23 cellular contexts compared by ENCODE assay signal in the genomic region with DNA sequence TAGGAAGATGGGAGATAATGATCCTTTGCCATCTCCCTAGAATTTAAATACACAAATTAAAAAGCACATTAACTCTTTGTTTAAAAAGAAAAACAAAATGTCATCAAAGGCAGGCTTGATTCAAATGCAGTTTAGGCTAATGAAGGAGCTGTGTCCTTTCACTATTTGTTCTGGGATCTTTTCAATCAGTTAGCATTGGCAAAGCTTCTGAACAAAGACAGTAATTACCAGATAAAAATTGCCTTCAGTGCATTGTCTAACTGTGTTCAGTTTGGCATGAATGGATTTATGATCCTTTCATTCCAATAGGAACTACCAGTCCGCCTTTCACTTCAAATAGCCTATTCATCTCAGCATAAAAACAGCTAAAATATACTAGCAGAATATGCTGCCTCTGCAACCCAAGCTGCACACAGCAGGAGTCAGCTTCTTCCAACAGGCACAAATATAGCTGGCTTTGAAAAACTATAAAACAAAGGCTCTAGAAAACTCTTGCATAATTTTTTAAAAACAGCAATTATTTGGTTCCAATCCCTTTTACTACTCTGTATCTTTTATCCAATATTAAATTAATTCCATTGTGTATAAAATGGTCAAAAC. TPM values are rescaled to one million over a fixed set of nuclear protein-coding genes. Genes with fewer than 3 reads are reported as not detected.
A peak's percentile ranks its signal among the peaks of the same experiment; 100 is the strongest.
DNase-seq lines count a peak whose midpoint lies in the region; TF ChIP-seq lines count a peak whose summit lies in the region.
"Had no signal": no experiment of that assay in that cellular context is flagged by ENCODE, and none has a peak within 500 bp of the region (broad histone marks: within the 10 kb centered on the region; RNA-seq: fewer than 3 reads in every experiment).

No MANE protein-coding gene starts in this region.

- no TSS peak for BruUV-seq in PC-9 (replicated peaks; lab: Mats Ljungman, UMichigan)

- DNase-seq in DMS153 treated with DMSO at 0.1 percent for 48 hours (lab: John Stamatoyannopoulos, UW; ENCODE audit: unreplicated experiment) = peak; percentile 45
- DNase-seq in NCI-H1417 treated with DMSO at 0.1 percent for 48 hours (lab: John Stamatoyannopoulos, UW) = peak; percentile 75
- DNase-seq in NCI-H748 treated with DMSO at 0.1 percent for 48 hours (lab: John Stamatoyannopoulos, UW) = peak; percentile 93
- no peak for DNase-seq in glutamatergic neuron
- no peak for DNase-seq in ecto neural progenitor cell (ENCODE audit: low spot score)
- no peak for DNase-seq in PC-9
- DNase-seq in NCI-H510A (lab: John Stamatoyannopoulos, UW) = no peak
- no peak for DNase-seq in activated CD4-positive, alpha-beta T cell treated with anti-CD3 and anti-CD28 coated beads for 48 hours
- DNase-seq: activated CD4-positive, alpha-beta T cell treated with anti-CD3 and anti-CD28 coated beads for 1 hour; activated CD8-positive, alpha-beta memory T cell treated with anti-CD3 and anti-CD28 coated beads for 24 hours; activated naive CD4-positive, alpha-beta T cell treated with anti-CD3 and anti-CD28 coated beads, Interleukin-2, amount 10 ng/mL, durations not matched to agents 7 days and 5 days; activated T-cell treated with anti-CD3 and anti-CD28 coated beads, Interleukin-2, amount 50 U/mL, for 72 hours; GF-D8; GM23248; MM.1S; NCI-H2171; nephron progenitor cell; stimulated activated CD4-positive, alpha-beta T cell treated with anti-CD3 and anti-CD28 coated beads, Interleukin-2, amount 100 ng/mL, for 48 hours; stimulated activated naive CD4-positive, alpha-beta T cell treated with Interleukin-2 at 50 U/mL for 16 hours; tibial artery had no signal

- H3K9me3 ChIP-seq in PC-9 (ENCODE audit: insufficient read depth, low read depth) = no peaks in the 10 kb centered on the region
- H3K9me3 ChIP-seq: prostate gland, tibial artery had no signal

- H3K4me1 Mint-ChIP-seq in glutamatergic neuron (ENCODE audit: low read depth, unreplicated experiment) = peaks cover 21% of the 10 kb centered on the region
- H3K4me1 Mint-ChIP-seq: activated naive CD4-positive, alpha-beta T cell treated with anti-CD3 and anti-CD28 coated beads, Interleukin-2, amount 10 ng/mL, durations not matched to agents 7 days and 5 days had no signal

- H3K79me2 ChIP-seq in PC-9 (ENCODE audit: low read depth) = no peaks in the 10 kb centered on the region

- H3K27me3 Mint-ChIP-seq in glutamatergic neuron (ENCODE audit: unreplicated experiment) = peaks cover 2% of the 10 kb centered on the region
- H3K27me3 Mint-ChIP-seq: activated naive CD4-positive, alpha-beta T cell treated with anti-CD3 and anti-CD28 coated beads, Interleukin-2, amount 10 ng/mL, durations not matched to agents 7 days and 5 days; central memory CD8-positive, alpha-beta T cell had no signal

- no peaks in the 10 kb centered on the region for H3F3A ChIP-seq in PC-9 (ENCODE audit: insufficient read depth, low read depth)

- TF ChIP-seq CTCF in glutamatergic neuron (IDR thresholded peaks at IDR 0.05; ENCODE audit: partially characterized antibody, unreplicated experiment) (no peak), PC-9 (conservative IDR thresholded peaks at IDR 0.05) (no peak)

- H2AFZ ChIP-seq in PC-9 = no peak overlapping the region
- H2AFZ ChIP-seq: GM23248 had no signal

- POLR2A ChIA-PET in PC-9 (lab: Charles Lee; ENCODE audit: unreplicated experiment) = no interaction called here

- H3K9me2 ChIP-seq in PC-9 (ENCODE audit: insufficient read depth) = no peaks in the 10 kb centered on the region

- H3K9me3 Mint-ChIP-seq in glutamatergic neuron (ENCODE audit: unreplicated experiment) = no peaks in the 10 kb centered on the region
- H3K9me3 Mint-ChIP-seq: activated naive CD4-positive, alpha-beta T cell treated with anti-CD3 and anti-CD28 coated beads, Interleukin-2, amount 10 ng/mL, durations not matched to agents 7 days and 5 days; central memory CD8-positive, alpha-beta T cell had no signal

- peak overlapping the region; percentile 73 for H3K27ac Mint-ChIP-seq in glutamatergic neuron (ENCODE audit: unreplicated experiment)
- H3K27ac Mint-ChIP-seq: activated naive CD4-positive, alpha-beta T cell treated with anti-CD3 and anti-CD28 coated beads, Interleukin-2, amount 10 ng/mL, durations not matched to agents 7 days and 5 days; activated T-cell treated with anti-CD3 and anti-CD28 coated beads, Interleukin-2, amount 50 U/mL, for 72 hours; nephron progenitor cell had no signal

- H3K27ac ChIP-seq in PC-9 = no peak overlapping the region
- H3K27ac ChIP-seq: GM23248, prostate gland, tibial artery had no signal

- H3K27me3 ChIP-seq in PC-9 (ENCODE audit: insufficient read depth, low read depth) = no peaks in the 10 kb centered on the region
- H3K27me3 ChIP-seq: tibial artery had no signal

- CTCF ChIA-PET in PC-9 (lab: Charles Lee) = no interaction called here

- H4K20me1 ChIP-seq in PC-9 (ENCODE audit: insufficient read depth) = no peaks in the 10 kb centered on the region

- intact Hi-C loops in PC-9 (cut with micrococcal nuclease; ENCODE audit: unreplicated experiment) = no loop called here

- no peaks in the 10 kb centered on the region for H3K36me3 ChIP-seq in PC-9 (ENCODE audit: low read depth)
- H3K36me3 ChIP-seq: prostate gland, tibial artery had no signal

- 0 out of 2 replicates have a peak, but pooled peaks cover 3% of the 10 kb centered on the region for H3K4me1 ChIP-seq in PC-9 (replicated peaks; ENCODE audit: insufficient read depth)
- H3K4me1 ChIP-seq: prostate gland had no signal

- H3K4me2 ChIP-seq in PC-9 = no peak overlapping the region

- no peaks in the 10 kb centered on the region for H3K36me3 Mint-ChIP-seq in glutamatergic neuron (ENCODE audit: unreplicated experiment)
- H3K36me3 Mint-ChIP-seq: activated naive CD4-positive, alpha-beta T cell treated with anti-CD3 and anti-CD28 coated beads, Interleukin-2, amount 10 ng/mL, durations not matched to agents 7 days and 5 days had no signal

- H3K4me3 Mint-ChIP-seq in glutamatergic neuron (ENCODE audit: unreplicated experiment) = no peak overlapping the region
- H3K4me3 Mint-ChIP-seq: activated naive CD4-positive, alpha-beta T cell treated with anti-CD3 and anti-CD28 coated beads, Interleukin-2, amount 10 ng/mL, durations not matched to agents 7 days and 5 days; activated T-cell treated with anti-CD3 and anti-CD28 coated beads, Interleukin-2, amount 50 U/mL, for 72 hours; central memory CD8-positive, alpha-beta T cell; nephron progenitor cell had no signal

- no peak overlapping the region for H3K4me3 ChIP-seq in PC-9
- H3K4me3 ChIP-seq: GM23248, prostate gland, tibial artery had no signal

RNA-seq across cellular contexts. Expression of a gene that starts 49.8 kb away (rescaled TPM):
- total RNA-seq in glutamatergic neuron (ENCODE audit: unreplicated experiment) (not detected), PC-9 (2021) (not detected in 2 replicates)
- total RNA-seq: activated T-cell treated with anti-CD3 and anti-CD28 coated beads, Interleukin-2, amount 50 U/mL, for 72 hours; GM23248; mesenteric fat pad; prostate gland had no signal

Comparison
In these comparisons a context has a peak if more than half of its experiments do, and no peak if none do; other contexts are left out.
1. DNase-seq: peak in DMS153 treated with DMSO at 0.1 percent for 48 hours (single experiment), NCI-H1417 treated with DMSO at 0.1 percent for 48 hours (single experiment) and NCI-H748 treated with DMSO at 0.1 percent for 48 hours (single experiment); none in glutamatergic neuron (single experiment), ecto neural progenitor cell (single experiment), PC-9 (0 of 2), NCI-H510A (single experiment) and activated CD4-positive, alpha-beta T cell treated with anti-CD3 and anti-CD28 coated beads for 48 hours (single experiment).